ENCODE assay signal across 15 cellular contexts in genomic region chr3:159151130-159151529, GRCh38.
DNase-seq lines count a peak whose midpoint lies in the region; ATAC-seq and TF ChIP-seq lines count a peak whose summit lies in the region.
"Had no signal": no experiment of that assay in that cellular context is flagged by ENCODE, and none has a peak within 500 bp of the region (broad histone marks: within the 10 kb centered on the region; RNA-seq: fewer than 3 reads in every experiment).

No MANE protein-coding gene starts in this region.

- H3K36me3 ChIP-seq in liver (ENCODE audit: control insufficient read depth in 4 of 4, insufficient read depth in 3 of 4, low read depth in 1 of 4, low read length in 3 of 4) (no peaks in the 10 kb centered on the region), right lobe of liver (no peaks in the 10 kb centered on the region), gastroesophageal sphincter (no peaks in the 10 kb centered on the region), neural progenitor cell (no peaks in the 10 kb centered on the region)
- H3K36me3 ChIP-seq: BE2C had no signal

- H3K79me2 ChIP-seq in neural progenitor cell (ENCODE audit: low read depth), result no peaks in the 10 kb centered on the region

- H3K4me3 Mint-ChIP-seq in neural progenitor cell, result no peak overlapping the region
- no peak overlapping the region for H3K4me3 Mint-ChIP-seq in T-helper 2 cell treated with Interferon-gamma antibody and Interleukin-4, amounts not matched to agents 5 μg/mL and 100 μg/mL, for 36 hours
- H3K4me3 Mint-ChIP-seq: CD4-positive, alpha-beta memory T cell; H9 had no signal

- ATAC-seq in right lobe of liver, result no peak
- ATAC-seq in gastroesophageal sphincter, result peak; percentile 27
- no peak for ATAC-seq in GM21576 (IDR thresholded peaks at IDR 0.05; ENCODE audit: unreplicated experiment)
- ATAC-seq: HepG2 had no signal

- TF ChIP-seq CTCF in liver (IDR thresholded peaks at IDR 0.05; ENCODE audit: low read depth, low read length, missing input control), result no peak
- no peak for TF ChIP-seq CTCF in right lobe of liver (IDR thresholded peaks at IDR 0.05)
- TF ChIP-seq CTCF in gastroesophageal sphincter (IDR thresholded peaks at IDR 0.05), result no peak
- no peak for TF ChIP-seq CTCF in neural progenitor cell (IDR thresholded peaks at IDR 0.05)

- no peak overlapping the region for H3K27ac Mint-ChIP-seq in neural progenitor cell
- H3K27ac Mint-ChIP-seq in T-helper 2 cell treated with Interferon-gamma antibody and Interleukin-4, amounts not matched to agents 5 μg/mL and 100 μg/mL, for 36 hours, result no peak overlapping the region
- H3K27ac Mint-ChIP-seq: CD4-positive, alpha-beta memory T cell; H9 had no signal

- DNase-seq in right lobe of liver (no peak), neural progenitor cell (ENCODE audit: low spot score) (peak; percentile 5), OCI-M2 (lab: John Stamatoyannopoulos, UW; ENCODE audit: unreplicated experiment) (no peak)
- DNase-seq in T-helper 2 cell treated with Interferon-gamma antibody and Interleukin-4, amounts not matched to agents 5 μg/mL and 100 μg/mL, for 36 hours (ENCODE audit: low spot score), result no peak
- DNase-seq: BE2C, DND-41, GDM1, GOT3, H9 had no signal

- no peaks in the 10 kb centered on the region for H3K9me3 Mint-ChIP-seq in neural progenitor cell
- H3K9me3 Mint-ChIP-seq in T-helper 2 cell treated with Interferon-gamma antibody and Interleukin-4, amounts not matched to agents 5 μg/mL and 100 μg/mL, for 36 hours, result no peaks in the 10 kb centered on the region
- H3K9me3 Mint-ChIP-seq: H9 had no signal

- no peak overlapping the region for H3K4me2 ChIP-seq in neural progenitor cell

- H3K9me3 ChIP-seq in liver (ENCODE audit: control insufficient read depth in 4 of 4, low read length in 3 of 4), result no peaks in the 10 kb centered on the region
- no peaks in the 10 kb centered on the region for H3K9me3 ChIP-seq in right lobe of liver
- no peaks in the 10 kb centered on the region for H3K9me3 ChIP-seq in gastroesophageal sphincter
- no peaks in the 10 kb centered on the region for H3K9me3 ChIP-seq in neural progenitor cell (ENCODE audit: low read depth)
- H3K9me3 ChIP-seq: BE2C had no signal

- no peak for TF ChIP-seq EP300 in gastroesophageal sphincter (IDR thresholded peaks at IDR 0.05)

- no peak overlapping the region for H3K4me3 ChIP-seq in liver (ENCODE audit: low read depth in 1 of 3, low read length in 3 of 3)
- H3K4me3 ChIP-seq in right lobe of liver, result no peak overlapping the region
- no peak overlapping the region for H3K4me3 ChIP-seq in gastroesophageal sphincter
- H3K4me3 ChIP-seq in neural progenitor cell, result no peak overlapping the region

- H3K4me1 ChIP-seq in liver (ENCODE audit: control insufficient read depth in 4 of 4, insufficient read depth in 4 of 4, low read length in 3 of 4) (no peaks in the 10 kb centered on the region), right lobe of liver (no peaks in the 10 kb centered on the region), gastroesophageal sphincter (no peaks in the 10 kb centered on the region), neural progenitor cell (peaks cover 14% of the 10 kb centered on the region)
- H3K4me1 ChIP-seq: BE2C had no signal

- H3K27ac ChIP-seq in liver (ENCODE audit: low read depth in 1 of 2, low read length in 2 of 2) (no peak overlapping the region), right lobe of liver (no peak overlapping the region), gastroesophageal sphincter (no peak overlapping the region), neural progenitor cell (no peak overlapping the region)
- H3K27ac ChIP-seq: C4-2B had no signal

- H3K27me3 Mint-ChIP-seq in neural progenitor cell (ENCODE audit: insufficient read depth, low read depth), result peaks cover 4% of the 10 kb centered on the region
- no peaks in the 10 kb centered on the region for H3K27me3 Mint-ChIP-seq in T-helper 2 cell treated with Interferon-gamma antibody and Interleukin-4, amounts not matched to agents 5 μg/mL and 100 μg/mL, for 36 hours (ENCODE audit: low read depth)
- H3K27me3 Mint-ChIP-seq: CD4-positive, alpha-beta memory T cell had no signal

- H3F3A ChIP-seq in neural progenitor cell (ENCODE audit: low read depth), result peaks cover 15% of the 10 kb centered on the region

- 70% methylated on average over 5 of the region's 5 CpGs for WGBS in liver
- 49% methylated on average over 3 of the region's 5 CpGs for WGBS in right lobe of liver (ENCODE audit: insufficient coverage, low coverage, low lambda C conversion rate, missing lambda C conversion rate)
- WGBS in gastroesophageal sphincter (ENCODE audit: low coverage in 1 of 2), 2 donors, result 43 to 58% methylated on average over 3 to 4 of the region's 5 CpGs

- peaks cover 13% of the 10 kb centered on the region for H4K20me1 ChIP-seq in neural progenitor cell (ENCODE audit: low read depth)

- intact Hi-C loops in right lobe of liver (cut with DNase I), result no loop called here

- H3K36me3 Mint-ChIP-seq in neural progenitor cell, result no peaks in the 10 kb centered on the region
- H3K36me3 Mint-ChIP-seq in T-helper 2 cell treated with Interferon-gamma antibody and Interleukin-4, amounts not matched to agents 5 μg/mL and 100 μg/mL, for 36 hours (ENCODE audit: low read depth), result no peaks in the 10 kb centered on the region
- H3K36me3 Mint-ChIP-seq: CD4-positive, alpha-beta memory T cell had no signal

- no peak overlapping the region for H2AFZ ChIP-seq in neural progenitor cell (replicated peaks)

- peaks cover 15% of the 10 kb centered on the region for H3K4me1 Mint-ChIP-seq in neural progenitor cell
- H3K4me1 Mint-ChIP-seq in T-helper 2 cell treated with Interferon-gamma antibody and Interleukin-4, amounts not matched to agents 5 μg/mL and 100 μg/mL, for 36 hours (ENCODE audit: low read depth), result no peaks in the 10 kb centered on the region
- H3K4me1 Mint-ChIP-seq: CD4-positive, alpha-beta memory T cell had no signal

- no peak overlapping the region for H3K9ac ChIP-seq in liver (ENCODE audit: low read depth in 1 of 2, low read length in 2 of 2)
- H3K9ac ChIP-seq in neural progenitor cell, result no peak overlapping the region

- H3K27me3 ChIP-seq in liver (ENCODE audit: control insufficient read depth in 4 of 4, insufficient read depth in 4 of 4, low read length in 3 of 4), result no peaks in the 10 kb centered on the region
- H3K27me3 ChIP-seq in right lobe of liver, result no peaks in the 10 kb centered on the region
- H3K27me3 ChIP-seq in gastroesophageal sphincter, result no peaks in the 10 kb centered on the region
- peaks cover 54% of the 10 kb centered on the region for H3K27me3 ChIP-seq in neural progenitor cell
- H3K27me3 ChIP-seq: BE2C had no signal

- no peak for TF ChIP-seq RAD21 in liver (IDR thresholded peaks at IDR 0.05)

- TF ChIP-seq POLR2A in right lobe of liver (IDR thresholded peaks at IDR 0.05) (no peak), gastroesophageal sphincter (IDR thresholded peaks at IDR 0.05) (no peak)

TF ChIP-seq in liver, 16 proteins besides CTCF, POLR2A, EP300 and RAD21:
- TF ChIP-seq YY1 (IDR thresholded peaks at IDR 0.05) (no peak), REST (IDR thresholded peaks at IDR 0.05) (peak; percentile 46)
